14 cellular contexts compared by ENCODE assay signal in the genomic region with DNA sequence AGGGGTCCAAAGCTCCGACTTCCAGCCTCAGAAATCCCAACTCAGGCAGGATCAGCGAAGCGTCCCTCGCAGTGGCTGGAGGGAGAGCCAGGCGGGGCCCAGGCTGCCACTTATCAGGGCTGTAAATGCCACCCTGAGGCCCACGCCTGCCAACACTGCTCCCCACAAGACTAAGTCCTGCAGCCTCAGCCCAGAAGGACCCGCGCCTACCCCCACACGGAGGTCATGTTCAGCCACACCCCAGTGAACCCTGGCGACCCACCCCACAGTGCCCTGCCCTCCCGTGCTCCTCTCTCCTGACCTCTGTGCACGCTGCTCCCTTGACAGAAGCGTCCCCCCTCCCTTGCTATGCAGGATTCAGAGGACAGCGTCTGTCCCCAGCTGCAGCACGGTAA. TPM values are rescaled to one million over a fixed set of nuclear protein-coding genes. Genes with fewer than 3 reads are reported as not detected.
DNase-seq lines count a peak whose midpoint lies in the region; ATAC-seq and TF ChIP-seq lines count a peak whose summit lies in the region.
"Had no signal": no experiment of that assay in that cellular context is flagged by ENCODE, and none has a peak within 500 bp of the region (broad histone marks: within the 10 kb centered on the region; RNA-seq: fewer than 3 reads in every experiment).

No MANE protein-coding gene starts in this region.

- H2BK12ac ChIP-seq in neuronal stem cell (ENCODE audit: low read length), result no peak overlapping the region

- no peak overlapping the region for H3K56ac ChIP-seq in IMR-90 (ENCODE audit: extremely low read depth, insufficient read depth, low read length)

- peaks cover 17% of the 10 kb centered on the region for H3K9me1 ChIP-seq in IMR-90 (ENCODE audit: insufficient read depth, low read length)

- CTCF ChIA-PET in IMR-90 (lab: Yijun Ruan, JAX), result no interaction called here

- intact Hi-C loops in IMR-90 (cut with micrococcal nuclease), result no loop called here
- intact Hi-C loops in head of caudate nucleus (cut with DNase I), result loop anchor here (10.0 kb wide), 1 partner anchor 62 kb away; a partner anchor contains a TSS

- peak overlapping the region in 3 of 11 experiments; percentile 3 to 56 (median 39); a peak in 5 of 22 replicates for H3K27ac ChIP-seq in BLaER1 treated with 17β-estradiol and CSF1 and Interleukin-3, amounts not matched to agents 10 nM and 100 nM
- H3K27ac ChIP-seq in IMR-90 (ENCODE audit: insufficient read depth, low read length), result no peak overlapping the region
- H3K27ac ChIP-seq in esophagus (ENCODE audit: low read depth in 2 of 2, low read length in 1 of 2), result peak overlapping the region; percentile 95 to 98
- no peak overlapping the region for H3K27ac ChIP-seq in neuronal stem cell (replicated peaks; ENCODE audit: low read length)
- H3K27ac ChIP-seq: heart right ventricle, spleen had no signal

- H3K23ac ChIP-seq in IMR-90 (ENCODE audit: low read depth, low read length) (no peak overlapping the region), neuronal stem cell (ENCODE audit: low read depth, low read length, poor library complexity) (peak overlapping the region; percentile 60)

- H2BK15ac ChIP-seq in IMR-90 (ENCODE audit: low read depth, low read length), result peak overlapping the region; percentile 22; the same call in 1 of the 3 replicates
- H2BK15ac ChIP-seq in neuronal stem cell (ENCODE audit: low read length), result no peak overlapping the region

- H3K36me3 ChIP-seq in BLaER1 treated with 17β-estradiol and CSF1 and Interleukin-3, amounts not matched to agents 10 nM and 100 nM, result peaks cover 0 to 6% (median 0%) of the 10 kb centered on the region in 11 experiments; a peak in 4 of 22 replicates
- H3K36me3 ChIP-seq in IMR-90 (ENCODE audit: control insufficient read depth, insufficient read depth, low read length), result peaks cover 15% of the 10 kb centered on the region
- H3K36me3 ChIP-seq in esophagus (ENCODE audit: control insufficient read depth in 2 of 2, insufficient read depth in 2 of 2, low read length in 1 of 2), result peaks cover 0 to 4% of the 10 kb centered on the region in 2 donors
- H3K36me3 ChIP-seq in neuronal stem cell (replicated peaks in 1 of 2; ENCODE audit: control insufficient read depth in 2 of 2, insufficient read depth in 2 of 2, low read length in 2 of 2), result peaks cover 0 to 1% of the 10 kb centered on the region in 2 donors

- peak overlapping the region; percentile 47 for H2AK9ac ChIP-seq in IMR-90 (replicated peaks; ENCODE audit: low read depth, low read length, poor library complexity)

- dilution Hi-C loops in IMR-90 (cut with HindIII; ENCODE audit: low sequenced_read_pairs, unreplicated experiment), result no loop called here

- peak overlapping the region; percentile 79 to 98 (median 89) for H3K4me2 ChIP-seq in BLaER1 treated with 17β-estradiol and CSF1 and Interleukin-3, amounts not matched to agents 10 nM and 100 nM
- H3K4me2 ChIP-seq in IMR-90 (ENCODE audit: low read depth, low read length), result no peak overlapping the region
- H3K4me2 ChIP-seq in neuronal stem cell (ENCODE audit: insufficient read depth, low read length, poor library complexity, severe bottlenecking), result no peak overlapping the region

- peak overlapping the region; percentile 54 for H2AFZ ChIP-seq in IMR-90 (replicated peaks; ENCODE audit: low read length, poor library complexity)
- peak overlapping the region; percentile 12 for H2AFZ ChIP-seq in neuronal stem cell (ENCODE audit: low read length)

- H3K4me1 ChIP-seq in BLaER1 treated with 17β-estradiol and CSF1 and Interleukin-3, amounts not matched to agents 10 nM and 100 nM, result peaks cover 60 to 82% (median 72%) of the 10 kb centered on the region in 10 experiments
- H3K4me1 ChIP-seq in IMR-90 (ENCODE audit: control insufficient read depth, insufficient read depth, low read length) (peaks cover 15% of the 10 kb centered on the region), esophagus (ENCODE audit: control insufficient read depth in 2 of 2, insufficient read depth in 2 of 2, low read length in 1 of 2) (peaks cover 0 to 22% of the 10 kb centered on the region in 2 donors), neuronal stem cell (ENCODE audit: control insufficient read depth in 2 of 2, insufficient read depth in 1 of 2, low read depth in 1 of 2, low read length in 2 of 2) (peaks cover 12 to 16% of the 10 kb centered on the region in 2 donors)

- TF ChIP-seq CTCF in IMR-90 (conservative IDR thresholded peaks at IDR 0.05; ENCODE audit: low read depth, low read length), result no peak

- no TSS peak for BruUV-seq in IMR-90 (replicated peaks; lab: Mats Ljungman, UMichigan)

- no peaks in the 10 kb centered on the region for H3K27me3 ChIP-seq in BLaER1 treated with 17β-estradiol and CSF1 and Interleukin-3, amounts not matched to agents 10 nM and 100 nM
- H3K27me3 ChIP-seq in IMR-90 (ENCODE audit: control insufficient read depth, insufficient read depth, low read length) (no peaks in the 10 kb centered on the region), esophagus (ENCODE audit: control insufficient read depth in 1 of 2, insufficient read depth in 2 of 2, low read length in 2 of 2) (no peaks in the 10 kb centered on the region), neuronal stem cell (ENCODE audit: control insufficient read depth in 3 of 3, insufficient read depth in 3 of 3, low read depth in 1 of 3, low read length in 3 of 3) (peaks cover 0 to 2% (median 0%) of the 10 kb centered on the region in 3 experiments)
- H3K27me3 ChIP-seq: heart right ventricle, spleen had no signal

- peaks cover 0 to 16% (median 0%) of the 10 kb centered on the region in 11 experiments; a peak in 4 of 22 replicates for H4K20me1 ChIP-seq in BLaER1 treated with 17β-estradiol and CSF1 and Interleukin-3, amounts not matched to agents 10 nM and 100 nM
- no peaks in the 10 kb centered on the region; the same call in 1 of the 2 replicates for H4K20me1 ChIP-seq in IMR-90 (ENCODE audit: insufficient read depth, low read length)

- H4K91ac ChIP-seq in IMR-90 (ENCODE audit: insufficient read depth, low read depth, low read length) (no peak overlapping the region), neuronal stem cell (ENCODE audit: low read depth, low read length, poor library complexity) (no peak overlapping the region)

- H4K5ac ChIP-seq in IMR-90 (ENCODE audit: low read depth, low read length), result no peak overlapping the region

- H3K4me3 ChIP-seq in BLaER1 treated with 17β-estradiol and CSF1 and Interleukin-3, amounts not matched to agents 10 nM and 100 nM, result peak overlapping the region in 1 of 10 experiments; percentile 18; a peak in 2 of 20 replicates
- H3K4me3 ChIP-seq in IMR-90 (ENCODE audit: insufficient read depth, low read depth, low read length) (no peak overlapping the region), esophagus (ENCODE audit: low read depth in 1 of 2, low read length in 2 of 2) (peak overlapping the region in 1 of 2 donors; percentile 14), neuronal stem cell (ENCODE audit: low read length in 2 of 2) (no peak overlapping the region)
- H3K4me3 ChIP-seq: heart right ventricle, spleen had no signal

- peak overlapping the region in 6 of 11 experiments; percentile 9 to 93 (median 56); a peak in 10 of 22 replicates for H3K9ac ChIP-seq in BLaER1 treated with 17β-estradiol and CSF1 and Interleukin-3, amounts not matched to agents 10 nM and 100 nM
- H3K9ac ChIP-seq in IMR-90 (ENCODE audit: low read depth, low read length) (no peak overlapping the region), neuronal stem cell (ENCODE audit: low read depth, low read length, poor library complexity) (peak overlapping the region; percentile 78)

- H3K18ac ChIP-seq in IMR-90 (ENCODE audit: low read depth, low read length), result no peak overlapping the region
- H3K18ac ChIP-seq in neuronal stem cell (ENCODE audit: low read length), result peak overlapping the region; percentile 44

- H2BK20ac ChIP-seq in IMR-90 (ENCODE audit: low read depth, low read length), result no peak overlapping the region

- POLR2A ChIA-PET in IMR-90 (lab: Charles Lee; ENCODE audit: unreplicated experiment), result no interaction called here

- H3K4ac ChIP-seq in IMR-90 (ENCODE audit: low read depth, low read length) (peak overlapping the region; percentile 86), neuronal stem cell (ENCODE audit: low read length) (no peak overlapping the region)

- H3K79me1 ChIP-seq in IMR-90 (ENCODE audit: low read depth in 1 of 2, low read length in 2 of 2) (peaks cover 22 to 49% of the 10 kb centered on the region in 2 experiments; a peak in 3 of 4 replicates), neuronal stem cell (ENCODE audit: low read depth, low read length) (peaks cover 4% of the 10 kb centered on the region)

- no peaks in the 10 kb centered on the region for H3K9me3 ChIP-seq in BLaER1 treated with 17β-estradiol and CSF1 and Interleukin-3, amounts not matched to agents 10 nM and 100 nM (replicated peaks in 1 of 11)
- H3K9me3 ChIP-seq in IMR-90 (ENCODE audit: control insufficient read depth, insufficient read depth, low read length) (no peaks in the 10 kb centered on the region), esophagus (ENCODE audit: control insufficient read depth in 2 of 2, insufficient read depth in 1 of 2, low read depth in 1 of 2, low read length in 1 of 2) (no peaks in the 10 kb centered on the region), neuronal stem cell (replicated peaks in 1 of 2; ENCODE audit: control insufficient read depth in 2 of 2, insufficient read depth in 1 of 2, low read depth in 1 of 2, low read length in 2 of 2) (no peaks in the 10 kb centered on the region)
- H3K9me3 ChIP-seq: heart right ventricle, spleen had no signal

- TF ChIP-seq POLR2A in IMR-90 (IDR thresholded peaks at IDR 0.05; ENCODE audit: low read depth, low read length), result no peak

- H2BK5ac ChIP-seq in IMR-90 (ENCODE audit: low read depth, low read length, poor library complexity, severe bottlenecking) (no peak overlapping the region), neuronal stem cell (ENCODE audit: low read length) (peak overlapping the region; percentile 75)

- peak overlapping the region; percentile 81 for H2AK5ac ChIP-seq in IMR-90 (ENCODE audit: low read depth, low read length)
- H2AK5ac ChIP-seq in neuronal stem cell (ENCODE audit: low read depth, low read length), result peak overlapping the region; percentile 56

- no peak for ATAC-seq in IMR-90 (ENCODE audit: low read depth)
- ATAC-seq: heart right ventricle had no signal

- no peak for DNase-seq in IMR-90
- no peak for DNase-seq in neuronal stem cell (ENCODE audit: low spot score)
- DNase-seq in activated CD4-positive, CD25-positive, alpha-beta regulatory T cell (lab: John Stamatoyannopoulos, UW), result no peak
- DNase-seq in activated gamma-delta T cell (lab: John Stamatoyannopoulos, UW), result no peak
- DNase-seq in head of caudate nucleus, result no peak
- DNase-seq in UCSD-AML1 (lab: John Stamatoyannopoulos, UW; ENCODE audit: unreplicated experiment), result no peak
- DNase-seq: activated CD4-positive, alpha-beta T cell treated with anti-CD3 and anti-CD28 coated beads, Interleukin-2, amount 50 U/mL, for 48 hours; activated naive CD8-positive, alpha-beta T cell treated with anti-CD3 and anti-CD28 coated beads for 36 hours; effector CD4-positive, alpha-beta T cell; heart right ventricle; spleen had no signal

- WGBS in IMR-90 (ENCODE audit: extremely low coverage in 2 of 2, insufficient read length in 1 of 2), 2 experiments, result 100% methylated on average over 2 of the region's 15 CpGs; no CpG with 5 or more reads in 1 of the 2 experiments
- 55 to 61% methylated on average over 15 of the region's 15 CpGs for WGBS in esophagus, 2 donors
- no CpG with 5 or more reads among the region's 15 CpGs for WGBS in neuronal stem cell (ENCODE audit: extremely low coverage in 2 of 2, insufficient read length in 2 of 2, insufficient replicate concordance in 1 of 2), 2 donors

- in situ Hi-C loops in IMR-90 (cut with MboI; ENCODE audit: low sequenced_read_pairs), result no loop called here

- peak overlapping the region; percentile 77 for H3K14ac ChIP-seq in IMR-90 (replicated peaks; ENCODE audit: low read depth, low read length)
- no peak overlapping the region for H3K14ac ChIP-seq in neuronal stem cell (ENCODE audit: low read length)

- TF ChIP-seq RAD21 in IMR-90 (IDR thresholded peaks at IDR 0.05; ENCODE audit: low read length), result no peak

- H2BK120ac ChIP-seq in IMR-90 (ENCODE audit: low read depth, low read length) (peak overlapping the region; percentile 67), neuronal stem cell (ENCODE audit: low read depth, low read length) (no peak overlapping the region)

- H4K8ac ChIP-seq in IMR-90 (ENCODE audit: low read depth in 2 of 2, low read length in 2 of 2) (peak overlapping the region in 1 of 2 experiments; percentile 66; a peak in 1 of 4 replicates), neuronal stem cell (ENCODE audit: low read depth, low read length) (no peak overlapping the region)

RNA-seq across cellular contexts. Expression of a gene that starts 3.1 kb away (rescaled TPM):
- 30.6 and 37.3 TPM in 2 replicates for total RNA-seq in IMR-90 (2012; rRNA removed)
- polyA plus RNA-seq in IMR-90 (2012; rRNA removed), result 52.5 and 54.1 TPM in 2 replicates
- 44.0 and 63.2 TPM in 2 replicates for polyA plus RNA-seq in IMR-90 (2012; cell fraction: cytosol; rRNA removed)
- 74.3 and 81.9 TPM in 2 replicates for polyA plus RNA-seq in IMR-90 (2012; cell fraction: nucleus; rRNA removed; ENCODE audit: low replicate concordance)
- polyA plus RNA-seq in esophagus, result 10 to 100 TPM; 66.9 to 72.3 TPM
- 16.9 TPM for polyA plus RNA-seq in neuronal stem cell (2013, experiment 1 of 2)
- polyA plus RNA-seq in neuronal stem cell (2013, experiment 2 of 2), result 15.7 TPM

RNA-seq across cellular contexts. Expression of a gene that starts 10.7 kb away (rescaled TPM):
- 0.28 and 0.36 TPM in 2 replicates for total RNA-seq in IMR-90 (2012; rRNA removed)
- polyA plus RNA-seq in IMR-90 (2012; rRNA removed) (1.9 TPM in 2 replicates), esophagus (100 to 1,000 TPM in 1 of 2 donors, 10 to 100 TPM in 1; 80.2 to 187 TPM)
- polyA plus RNA-seq in IMR-90 (2012; cell fraction: cytosol; rRNA removed), result 0.74 and 1.2 TPM in 2 replicates
- 4.1 and 11.5 TPM in 2 replicates for polyA plus RNA-seq in IMR-90 (2012; cell fraction: nucleus; rRNA removed; ENCODE audit: low replicate concordance)
- 0.32 TPM for polyA plus RNA-seq in neuronal stem cell (2013, experiment 1 of 2)
- 0.28 TPM for polyA plus RNA-seq in neuronal stem cell (2013, experiment 2 of 2)
- polyA plus RNA-seq: CD14-positive monocyte had no signal

RNA-seq across cellular contexts. Expression of a gene that starts 36.2 kb away (rescaled TPM):
- 16.4 and 19.2 TPM in 2 replicates for total RNA-seq in IMR-90 (2012; rRNA removed)
- 27.1 and 27.9 TPM in 2 replicates for polyA plus RNA-seq in IMR-90 (2012; rRNA removed)
- polyA plus RNA-seq in IMR-90 (2012; cell fraction: cytosol; rRNA removed), result 9.3 and 16.3 TPM in 2 replicates
- polyA plus RNA-seq in IMR-90 (2012; cell fraction: nucleus; rRNA removed; ENCODE audit: low replicate concordance), result 216 and 262 TPM in 2 replicates
- polyA plus RNA-seq in esophagus, result 10 to 100 TPM; 15.5 to 25.0 TPM
- polyA plus RNA-seq in neuronal stem cell (2013, experiment 1 of 2), result 4.4 TPM
- polyA plus RNA-seq in neuronal stem cell (2013, experiment 2 of 2), result 4.1 TPM

Comparison
In these comparisons a context has a peak if more than half of its experiments do, and no peak if none do; other contexts are left out.
1. H3K27ac ChIP-seq: peak in esophagus (2 of 2); none in IMR-90 (single experiment) and neuronal stem cell (single experiment).
2. H3K4me2 ChIP-seq: peak in BLaER1 treated with 17β-estradiol and CSF1 and Interleukin-3, amounts not matched to agents 10 nM and 100 nM (11 of 11); none in IMR-90 (single experiment) and neuronal stem cell (single experiment).
3. RNA of a gene that starts 10.7 kb away (polyA plus RNA-seq): 80.2 to 187 TPM in esophagus; 0.74 to 11.5 TPM in IMR-90; every median in the first group is over 4 times any median in the second.